ENCODE assay signal across 8 cellular contexts in genomic region chr1:166839600-166840308, GRCh38. TPM values are rescaled to one million over a fixed set of nuclear protein-coding genes. Genes with fewer than 3 reads are reported as not detected.
DNase-seq lines count a peak whose midpoint lies in the region; ATAC-seq and TF ChIP-seq lines count a peak whose summit lies in the region.

No MANE protein-coding gene starts in this region.

- H3K14ac ChIP-seq in neuronal stem cell (ENCODE audit: low read length), result no peak overlapping the region

- H4K91ac ChIP-seq in neuronal stem cell (ENCODE audit: low read depth, low read length, poor library complexity), result no peak overlapping the region

- H3K27ac ChIP-seq in OCI-LY7 (ENCODE audit: low read depth, low read length, poor library complexity, severe bottlenecking) (peak overlapping the region; percentile 62), neuronal stem cell (replicated peaks; ENCODE audit: low read length) (peak overlapping the region; percentile 44), temporal lobe (ENCODE audit: low read depth, low read length) (peak overlapping the region; percentile 72)

- peak overlapping the region; percentile 79 for H3K9ac ChIP-seq in neuronal stem cell (ENCODE audit: low read depth, low read length, poor library complexity)

- H3K9me2 ChIP-seq in OCI-LY7 (ENCODE audit: insufficient read depth, low read length), result no peaks in the 10 kb centered on the region

- H3K4me2 ChIP-seq in OCI-LY7 (ENCODE audit: low read length) (peak overlapping the region; percentile 94), neuronal stem cell (ENCODE audit: insufficient read depth, low read length, poor library complexity, severe bottlenecking) (peak overlapping the region; percentile 54)

- no peak overlapping the region for H2BK120ac ChIP-seq in neuronal stem cell (ENCODE audit: low read depth, low read length)

- H3K27me3 ChIP-seq in neuronal stem cell (ENCODE audit: control insufficient read depth in 3 of 3, insufficient read depth in 3 of 3, low read depth in 1 of 3, low read length in 3 of 3), result no peaks in the 10 kb centered on the region

- H3K4me1 ChIP-seq in OCI-LY7 (ENCODE audit: insufficient read depth, low read length, poor library complexity, severe bottlenecking) (peaks cover 25% of the 10 kb centered on the region), neuronal stem cell (ENCODE audit: control insufficient read depth in 2 of 2, insufficient read depth in 1 of 2, low read depth in 1 of 2, low read length in 2 of 2) (peaks cover 9 to 16% of the 10 kb centered on the region in 2 donors)

- peak overlapping the region; percentile 81 for H3K18ac ChIP-seq in neuronal stem cell (ENCODE audit: low read length)

- DNase-seq in CD1c-positive myeloid dendritic cell (ENCODE audit: extremely low spot score) (peak; percentile 68), OCI-LY7 (ENCODE audit: low spot score) (peak; percentile 64), foreskin fibroblast (peak; percentile 30 to 72), neuronal stem cell (ENCODE audit: low spot score) (peak; percentile 26)

- H2AFZ ChIP-seq in OCI-LY7 (ENCODE audit: low read length), result peak overlapping the region; percentile 78
- peak overlapping the region; percentile 99 for H2AFZ ChIP-seq in neuronal stem cell (ENCODE audit: low read length)

- no peaks in the 10 kb centered on the region for H3K27me3 Mint-ChIP-seq in activated T-helper 17 cell treated with anti-CD3 and anti-CD28 coated beads, Interleukin-2, amount 50 U/mL, for 72 hours

- H3K4me3 ChIP-seq in OCI-LY7 (ENCODE audit: low read depth, low read length, poor library complexity, severe bottlenecking), result peak overlapping the region; percentile 98
- peak overlapping the region; percentile 60 to 67 for H3K4me3 ChIP-seq in foreskin fibroblast (ENCODE audit: low read depth in 1 of 2, low read length in 2 of 2)
- peak overlapping the region; percentile 77 to 91 for H3K4me3 ChIP-seq in neuronal stem cell (ENCODE audit: low read length in 2 of 2)

- peaks cover 5% of the 10 kb centered on the region for H3K79me1 ChIP-seq in neuronal stem cell (ENCODE audit: low read depth, low read length)

- H3K4me3 Mint-ChIP-seq in activated T-helper 17 cell treated with anti-CD3 and anti-CD28 coated beads, Interleukin-2, amount 50 U/mL, for 72 hours, result peak overlapping the region; percentile 91

- no peak overlapping the region for H2AK5ac ChIP-seq in neuronal stem cell (ENCODE audit: low read depth, low read length)

- H3K36me3 Mint-ChIP-seq in activated T-helper 17 cell treated with anti-CD3 and anti-CD28 coated beads, Interleukin-2, amount 50 U/mL, for 72 hours (ENCODE audit: low read depth), result peaks cover 49% of the 10 kb centered on the region

- peak overlapping the region; percentile 85 for H3K27ac Mint-ChIP-seq in activated T-helper 17 cell treated with anti-CD3 and anti-CD28 coated beads, Interleukin-2, amount 50 U/mL, for 72 hours

- peak overlapping the region; percentile 97 for H3K23ac ChIP-seq in neuronal stem cell (ENCODE audit: low read depth, low read length, poor library complexity)

- POLR2A ChIA-PET in OCI-LY7 (lab: Charles Lee), result interaction anchor here (0.7 to 1.4 kb wide), 5 partner anchors 11 to 381 kb away, joined by 3 to 8 read pairs (median 4); partner anchors contain the start of genes POU2F1 and TADA1

- H2BK5ac ChIP-seq in neuronal stem cell (ENCODE audit: low read length), result no peak overlapping the region

- no CpG with 5 or more reads among the region's 82 CpGs for WGBS in neuronal stem cell (ENCODE audit: extremely low coverage in 2 of 2, insufficient read length in 2 of 2, insufficient replicate concordance in 1 of 2), 2 donors

- peak; percentile 34 for ATAC-seq in GM19351 (IDR thresholded peaks at IDR 0.05; ENCODE audit: unreplicated experiment)
- peak; percentile 19 for ATAC-seq in HG03457 (IDR thresholded peaks at IDR 0.05; ENCODE audit: unreplicated experiment)
- peak; percentile 27 for ATAC-seq in activated T-helper 17 cell treated with anti-CD3 and anti-CD28 coated beads, Interleukin-2, amount 50 U/mL, for 72 hours (replicated peaks)

- H4K8ac ChIP-seq in neuronal stem cell (ENCODE audit: low read depth, low read length), result no peak overlapping the region

- no TSS peak for BruUV-seq in OCI-LY7 (replicated peaks; lab: Mats Ljungman, UMichigan)

- intact Hi-C loops in OCI-LY7 (cut with micrococcal nuclease; ENCODE audit: unreplicated experiment), result loop anchor here (1.0 kb wide), 1 partner anchor 37 kb away; the partner anchor contains the start of gene TADA1

- H2BK15ac ChIP-seq in neuronal stem cell (ENCODE audit: low read length), result no peak overlapping the region

- no peak overlapping the region for H2BK12ac ChIP-seq in neuronal stem cell (ENCODE audit: low read length)

- peaks cover 31% of the 10 kb centered on the region for H3K4me1 Mint-ChIP-seq in activated T-helper 17 cell treated with anti-CD3 and anti-CD28 coated beads, Interleukin-2, amount 50 U/mL, for 72 hours

- TF ChIP-seq CTCF in OCI-LY7 (conservative IDR thresholded peaks at IDR 0.05; ENCODE audit: low read length), result peak; percentile 50; the same call in 1 of the 2 replicates
- peak; percentile 20 for TF ChIP-seq CTCF in foreskin fibroblast (IDR thresholded peaks at IDR 0.05; ENCODE audit: low read depth, low read length)

- no peak overlapping the region for H3K4ac ChIP-seq in neuronal stem cell (ENCODE audit: low read length)

- H3K79me2 ChIP-seq in OCI-LY7 (ENCODE audit: insufficient read depth, low read depth, low read length), result peaks cover 19% of the 10 kb centered on the region; the same call in 1 of the 2 replicates

- H3K9me3 ChIP-seq in OCI-LY7 (ENCODE audit: low read length) (no peaks in the 10 kb centered on the region), neuronal stem cell (replicated peaks in 1 of 2; ENCODE audit: control insufficient read depth in 2 of 2, insufficient read depth in 1 of 2, low read depth in 1 of 2, low read length in 2 of 2) (no peaks in the 10 kb centered on the region)

- CTCF ChIA-PET in OCI-LY7 (lab: Charles Lee; ENCODE audit: unreplicated experiment), result no interaction called here

- no peaks in the 10 kb centered on the region; the same call in 1 of the 2 replicates for H4K20me1 ChIP-seq in OCI-LY7 (ENCODE audit: insufficient read depth, low read length)

- no peaks in the 10 kb centered on the region for H3K9me3 Mint-ChIP-seq in activated T-helper 17 cell treated with anti-CD3 and anti-CD28 coated beads, Interleukin-2, amount 50 U/mL, for 72 hours

- peaks cover 41% of the 10 kb centered on the region for H3K36me3 ChIP-seq in OCI-LY7 (ENCODE audit: insufficient read depth, low read length)
- H3K36me3 ChIP-seq in neuronal stem cell (replicated peaks in 1 of 2; ENCODE audit: control insufficient read depth in 2 of 2, insufficient read depth in 2 of 2, low read length in 2 of 2), result peaks cover 33 to 46% of the 10 kb centered on the region in 2 donors

RNA-seq across cellular contexts. Expression of gene POGK, which starts 0.5 kb away (rescaled TPM):
- total RNA-seq in OCI-LY7 (2014; rRNA removed; shearing (Covaris generic)), result 27.2 and 33.4 TPM in 2 replicates
- total RNA-seq in OCI-LY7 (2022) (37.4 and 41.9 TPM in 2 replicates), temporal lobe (48.9 TPM)
- 10 to 100 TPM; 29.5 to 47.2 TPM for total RNA-seq in activated T-helper 17 cell treated with anti-CD3 and anti-CD28 coated beads, Interleukin-2, amount 50 U/mL, for 72 hours
- polyA plus RNA-seq in neuronal stem cell (2013, experiment 1 of 2), result 31.1 TPM
- polyA plus RNA-seq in neuronal stem cell (2013, experiment 2 of 2), result 31.9 TPM

RNA-seq across cellular contexts. Expression of gene TADA1, which starts 36.3 kb away (rescaled TPM):
- total RNA-seq in OCI-LY7 (2014; rRNA removed; shearing (Covaris generic)), result 14.9 and 16.9 TPM in 2 replicates
- total RNA-seq in OCI-LY7 (2022) (16.4 and 20.3 TPM in 2 replicates), temporal lobe (37.1 TPM)
- 10 to 100 TPM; 10.5 to 11.1 TPM for total RNA-seq in activated T-helper 17 cell treated with anti-CD3 and anti-CD28 coated beads, Interleukin-2, amount 50 U/mL, for 72 hours
- 29.5 TPM for polyA plus RNA-seq in neuronal stem cell (2013, experiment 1 of 2)
- polyA plus RNA-seq in neuronal stem cell (2013, experiment 2 of 2), result 29.3 TPM

Comparison
In these comparisons a context has a peak if more than half of its experiments do, and no peak if none do; other contexts are left out.
1. Peak in every context shown above with its lines: DNase-seq, ATAC-seq, H3K4me3 ChIP-seq and H3K27ac ChIP-seq.